29 cellular contexts compared by ENCODE assay signal in genomic region chr18:30954262-30954661, GRCh38.
"Had no signal": no experiment of that assay in that cellular context is flagged by ENCODE, and none has a peak within 500 bp of the region (broad histone marks: within the 10 kb centered on the region; RNA-seq: fewer than 3 reads in every experiment).

No MANE protein-coding gene starts in this region.

- H3K4me3 Mint-ChIP-seq: naive thymus-derived CD4-positive, alpha-beta T cell; natural killer cell; nephron; stimulated activated effector memory CD8-positive, alpha-beta T cell treated with anti-CD3 and anti-CD28 coated beads, Interleukin-12 subunit alpha, Interleukin-12 subunit beta, amount 100 ng/mL, for 72 hours; stimulated activated naive B cell treated with anti-CD40 and anti-IgM and Interleukin-4, amounts not matched to agents 10 μg/mL and 1 μg/mL and 100 μg/mL, for 72 hours; stimulated activated naive CD8-positive, alpha-beta T cell treated with anti-CD3 and anti-CD28 coated beads, Interleukin-15, Interleukin-2, amounts not matched to agents 100 ng/mL and 50 ng/mL, for 24 hours had no signal

- DNase-seq: naive thymus-derived CD4-positive, alpha-beta T cell; natural killer cell; nucleus accumbens; ovary; posterior cingulate gyrus; psoas muscle; right cardiac atrium; stimulated activated CD4-positive, alpha-beta T cell treated with anti-CD3 and anti-CD28 coated beads, Interleukin-15, amount 100 ng/mL, for 24 hours; stimulated activated CD4-positive, alpha-beta T cell treated with anti-CD3 and anti-CD28 coated beads, Interleukin-2, amount 100 ng/mL, for 24 hours; stimulated activated CD4-positive, alpha-beta T cell treated with anti-CD3 and anti-CD28 coated beads, Interleukin-2, amount 100 ng/mL, for 48 hours; stimulated activated CD4-positive, alpha-beta T cell treated with anti-CD3 and anti-CD28 coated beads, Interleukin-4, amount 100 ng/mL, for 24 hours; stimulated activated naive B cell treated with anti-CD40 and anti-IgM and Interleukin-4, amounts not matched to agents 10 μg/mL and 1 μg/mL and 100 μg/mL, for 72 hours; stimulated activated naive CD4-positive, alpha-beta T cell treated with Interleukin-2 at 50 U/mL for 16 hours; stomach; thyroid gland; trophoblast cell; upper lobe of left lung had no signal

- H3K4me1 Mint-ChIP-seq: naive thymus-derived CD4-positive, alpha-beta T cell; natural killer cell; nephron; stimulated activated effector memory CD8-positive, alpha-beta T cell treated with anti-CD3 and anti-CD28 coated beads, Interleukin-12 subunit alpha, Interleukin-12 subunit beta, amount 100 ng/mL, for 72 hours; stimulated activated naive B cell treated with anti-CD40 and anti-IgM and Interleukin-4, amounts not matched to agents 10 μg/mL and 1 μg/mL and 100 μg/mL, for 72 hours had no signal

- H3K27me3 Mint-ChIP-seq: naive thymus-derived CD4-positive, alpha-beta T cell; progenitor cell of endocrine pancreas; stimulated activated naive B cell treated with anti-CD40 and anti-IgM and Interleukin-4, amounts not matched to agents 10 μg/mL and 1 μg/mL and 100 μg/mL, for 72 hours; stimulated activated naive CD8-positive, alpha-beta T cell treated with anti-CD3 and anti-CD28 coated beads, Interleukin-15, Interleukin-2, amounts not matched to agents 100 ng/mL and 50 ng/mL, for 24 hours had no signal

- FAIRE-seq: urothelium cell line had no signal

- H3K4me3 ChIP-seq: ovary, psoas muscle, skin epidermis, stomach, thoracic aorta, thyroid gland, tibial nerve, upper lobe of left lung, vagina had no signal

- H3K36me3 ChIP-seq: neutrophil, ovary, stomach, thoracic aorta, thyroid gland, tibial nerve, upper lobe of left lung, vagina had no signal

- H3K27ac ChIP-seq: neutrophil, ovary, parathyroid adenoma, psoas muscle, skin epidermis, stomach, thoracic aorta, thyroid gland, tibial nerve, upper lobe of left lung, vagina had no signal

- H3K9me3 Mint-ChIP-seq: nephron; stimulated activated naive CD8-positive, alpha-beta T cell treated with anti-CD3 and anti-CD28 coated beads, Interleukin-15, Interleukin-2, amounts not matched to agents 100 ng/mL and 50 ng/mL, for 24 hours had no signal

- H3K36me3 Mint-ChIP-seq: natural killer cell; stimulated activated effector memory CD8-positive, alpha-beta T cell treated with anti-CD3 and anti-CD28 coated beads, Interleukin-12 subunit alpha, Interleukin-12 subunit beta, amount 100 ng/mL, for 72 hours; stimulated activated naive B cell treated with anti-CD40 and anti-IgM and Interleukin-4, amounts not matched to agents 10 μg/mL and 1 μg/mL and 100 μg/mL, for 72 hours had no signal

- H3K79me2 ChIP-seq: parathyroid adenoma had no signal

- H3K4me1 ChIP-seq: psoas muscle, stomach, thyroid gland, tibial nerve, upper lobe of left lung, vagina had no signal

- H3K9me3 ChIP-seq: neutrophil, ovary, psoas muscle, stomach, thoracic aorta, thyroid gland, tibial nerve, upper lobe of left lung, vagina had no signal

- H3K9ac ChIP-seq: parathyroid adenoma had no signal

- H3K27me3 ChIP-seq: neutrophil, ovary, stomach, thyroid gland, tibial nerve, upper lobe of left lung, vagina had no signal

- H2AFZ ChIP-seq: parathyroid adenoma had no signal

- ATAC-seq: naive thymus-derived CD4-positive, alpha-beta T cell; natural killer cell; psoas muscle; right cardiac atrium; sciatic nerve; stimulated activated effector memory CD8-positive, alpha-beta T cell treated with anti-CD3 and anti-CD28 coated beads, Interleukin-12 subunit alpha, Interleukin-12 subunit beta, amount 100 ng/mL, for 72 hours; stimulated activated naive B cell treated with anti-CD40 and anti-IgM and Interleukin-4, amounts not matched to agents 10 μg/mL and 1 μg/mL and 100 μg/mL, for 72 hours had no signal

- H3K27ac Mint-ChIP-seq: naive thymus-derived CD4-positive, alpha-beta T cell; natural killer cell; nephron; progenitor cell of endocrine pancreas; stimulated activated effector memory CD8-positive, alpha-beta T cell treated with anti-CD3 and anti-CD28 coated beads, Interleukin-12 subunit alpha, Interleukin-12 subunit beta, amount 100 ng/mL, for 72 hours; stimulated activated naive B cell treated with anti-CD40 and anti-IgM and Interleukin-4, amounts not matched to agents 10 μg/mL and 1 μg/mL and 100 μg/mL, for 72 hours; stimulated activated naive CD8-positive, alpha-beta T cell treated with anti-CD3 and anti-CD28 coated beads, Interleukin-15, Interleukin-2, amounts not matched to agents 100 ng/mL and 50 ng/mL, for 24 hours had no signal
